13 cellular contexts compared by ENCODE assay signal in the genomic region with DNA sequence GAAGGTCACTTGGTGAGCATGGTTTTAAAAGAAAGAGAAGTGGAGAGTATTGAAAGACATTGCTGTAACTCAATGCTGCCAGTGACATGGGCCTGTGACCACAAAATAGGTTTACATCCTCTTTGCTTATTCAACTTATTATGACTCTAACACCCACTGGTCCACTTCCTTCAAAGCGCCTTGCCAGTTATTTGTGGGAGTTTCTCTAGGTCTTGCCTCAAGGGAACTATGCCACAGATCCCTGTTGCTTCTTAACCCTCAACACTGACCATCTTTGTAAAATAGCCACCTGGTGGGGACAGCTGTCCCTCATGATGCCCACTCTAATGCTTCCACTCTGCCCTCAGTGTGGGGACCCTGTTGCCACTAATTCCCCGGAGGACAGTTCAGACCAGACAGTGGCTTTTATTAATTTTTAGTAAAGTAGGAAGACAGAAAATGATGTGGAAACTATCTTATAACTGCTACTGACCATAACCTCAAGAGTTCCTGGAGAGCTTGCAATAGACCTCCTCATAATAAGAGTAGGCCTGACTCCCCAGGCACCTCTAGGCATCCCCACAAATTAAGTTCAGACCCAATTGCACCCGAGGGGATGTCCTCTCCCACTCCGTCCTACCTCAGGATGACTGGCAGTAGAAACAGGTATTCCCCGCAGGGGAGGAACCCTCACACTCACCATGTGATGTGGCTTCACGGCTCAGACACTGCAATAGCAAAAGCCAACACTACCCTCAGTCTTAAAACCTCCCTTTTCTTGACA. TPM values are rescaled to one million over a fixed set of nuclear protein-coding genes. Genes with fewer than 3 reads are reported as not detected.
DNase-seq lines count a peak whose midpoint lies in the region; ATAC-seq and TF ChIP-seq lines count a peak whose summit lies in the region.
"Had no signal": no experiment of that assay in that cellular context is flagged by ENCODE, and none has a peak within 500 bp of the region (broad histone marks: within the 10 kb centered on the region; RNA-seq: fewer than 3 reads in every experiment).

No MANE protein-coding gene starts in this region.

- H3K9me3 ChIP-seq in BLaER1 = no peaks in the 10 kb centered on the region
- no peaks in the 10 kb centered on the region for H3K9me3 ChIP-seq in PC-9 (ENCODE audit: insufficient read depth, low read depth)
- H3K9me3 ChIP-seq: A549, uterus had no signal

- H3K9me2 ChIP-seq in PC-9 (ENCODE audit: insufficient read depth) = no peaks in the 10 kb centered on the region

- H3K79me2 ChIP-seq in PC-9 (ENCODE audit: low read depth) = no peaks in the 10 kb centered on the region

- CTCF ChIA-PET in PC-9 (lab: Charles Lee) = no interaction called here

- H3K36me3 ChIP-seq in BLaER1 = no peaks in the 10 kb centered on the region
- no peaks in the 10 kb centered on the region for H3K36me3 ChIP-seq in PC-9 (ENCODE audit: low read depth)
- H3K36me3 ChIP-seq: uterus had no signal

- peak; percentile 90 for DNase-seq in NB4 (ENCODE audit: low read depth)
- DNase-seq in NCI-H2029 (lab: John Stamatoyannopoulos, UW) = no peak
- no peak for DNase-seq in sciatic nerve (ENCODE audit: low spot score)
- no peak for DNase-seq in NCI-H1436 treated with DMSO at 0.1 percent for 48 hours (lab: John Stamatoyannopoulos, UW)
- DNase-seq in PC-9 = no peak
- DNase-seq: NCI-H1092; stimulated activated CD4-positive, alpha-beta T cell treated with anti-CD3 and anti-CD28 coated beads, Interleukin-2, amount 100 ng/mL, for 24 hours; uterus had no signal

- H2AFZ ChIP-seq in PC-9 = no peak overlapping the region

- TF ChIP-seq POLR2A in NB4 (IDR thresholded peaks at IDR 0.05; ENCODE audit: extremely low read depth, insufficient read length) = no peak

- H4K20me1 ChIP-seq in BLaER1 (no peaks in the 10 kb centered on the region), PC-9 (ENCODE audit: insufficient read depth) (no peaks in the 10 kb centered on the region)

- H3K27ac ChIP-seq in BLaER1 = no peak overlapping the region
- H3K27ac ChIP-seq in PC-9 = no peak overlapping the region
- H3K27ac ChIP-seq: A549, uterus had no signal

- H3K4me1 ChIP-seq in BLaER1 (peaks cover 13% of the 10 kb centered on the region), PC-9 (replicated peaks; ENCODE audit: insufficient read depth) (no peaks in the 10 kb centered on the region)
- H3K4me1 ChIP-seq: A549, uterus had no signal

- no peaks in the 10 kb centered on the region for H3F3A ChIP-seq in PC-9 (ENCODE audit: insufficient read depth, low read depth)

- peak; percentile 95 for ATAC-seq in GM19372 (IDR thresholded peaks at IDR 0.05; ENCODE audit: low read depth, unreplicated experiment)
- ATAC-seq in HG02970 (IDR thresholded peaks at IDR 0.05; ENCODE audit: low FRiP score, unreplicated experiment) = peak; percentile 73
- no peak for ATAC-seq in sciatic nerve
- ATAC-seq: A549 had no signal

- TF ChIP-seq CTCF in NB4 (IDR thresholded peaks at IDR 0.05; ENCODE audit: low read depth, low read length) (no peak), PC-9 (conservative IDR thresholded peaks at IDR 0.05) (no peak)

- intact Hi-C loops in sciatic nerve (cut with DNase I) = no loop called here
- intact Hi-C loops in PC-9 (cut with micrococcal nuclease; ENCODE audit: unreplicated experiment) = no loop called here

- H3K27me3 ChIP-seq in BLaER1 (no peaks in the 10 kb centered on the region), PC-9 (ENCODE audit: insufficient read depth, low read depth) (no peaks in the 10 kb centered on the region)
- H3K27me3 ChIP-seq: uterus had no signal

- no peak overlapping the region for H3K9ac ChIP-seq in BLaER1

- H3K4me2 ChIP-seq in BLaER1 (peak overlapping the region; percentile 5; the same call in 1 of the 2 replicates), PC-9 (no peak overlapping the region)
- H3K4me2 ChIP-seq: A549 had no signal

- BruUV-seq in PC-9 (replicated peaks; lab: Mats Ljungman, UMichigan) = no TSS peak

- POLR2A ChIA-PET in PC-9 (lab: Charles Lee; ENCODE audit: unreplicated experiment) = no interaction called here

- H3K4me3 ChIP-seq in BLaER1 (no peak overlapping the region), NB4 (ENCODE audit: low read depth, low read length) (no peak overlapping the region), PC-9 (no peak overlapping the region)
- H3K4me3 ChIP-seq: A549, uterus had no signal

RNA-seq across cellular contexts. Expression of a gene that starts 31.3 kb away (rescaled TPM):
- total RNA-seq in sciatic nerve (not detected), PC-9 (2021) (not detected in 2 replicates)
- total RNA-seq: T-helper 1 cell treated with Interleukin-12 subunit alpha and Interleukin-12 subunit beta and Interleukin-4 antibody, amounts not matched to agents 30 ng/mL and 1 ng/mL, for 36 hours; uterus had no signal
